Comparison of ENCODE assay signal across 23 cellular contexts in the genomic region with DNA sequence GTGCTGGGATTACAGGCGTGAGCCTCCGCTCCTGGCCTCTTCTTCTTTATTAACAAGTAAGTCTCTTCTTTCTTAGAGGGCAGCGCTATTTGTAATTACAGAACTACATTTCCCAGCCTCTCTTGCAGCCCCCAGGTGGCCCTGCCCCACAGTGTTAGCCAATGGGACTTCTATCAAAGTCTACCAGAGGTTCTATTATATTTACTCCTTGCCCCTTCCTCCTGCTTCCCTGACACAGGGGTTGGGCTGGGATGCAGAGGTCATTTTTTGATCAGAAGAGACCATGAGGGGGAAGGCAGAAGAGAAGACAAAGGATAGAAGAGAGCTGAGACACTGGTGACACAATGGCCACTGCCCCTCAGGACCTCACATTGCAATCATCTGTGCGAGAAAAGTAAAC.
A peak's percentile ranks its signal among the peaks of the same experiment; 100 is the strongest.
DNase-seq lines count a peak whose midpoint lies in the region; ATAC-seq, FAIRE-seq and TF ChIP-seq lines count a peak whose summit lies in the region.
"Had no signal": no experiment of that assay in that cellular context is flagged by ENCODE, and none has a peak within 500 bp of the region (broad histone marks: within the 10 kb centered on the region; RNA-seq: fewer than 3 reads in every experiment).

No MANE protein-coding gene starts in this region.

- H3K23me2 ChIP-seq in H1 (ENCODE audit: low read depth, low read length) = no peaks in the 10 kb centered on the region

- H3K4me3 ChIP-seq in HepG2 (replicated peaks in 1 of 3; ENCODE audit: insufficient read depth in 1 of 3, low read depth in 2 of 3, low read length in 3 of 3) (no peak overlapping the region), right lobe of liver (no peak overlapping the region), H1 (ENCODE audit: extremely low read depth in 1 of 4, insufficient read depth in 2 of 4, low read depth in 3 of 4, low read length in 4 of 4) (no peak overlapping the region), mesenchymal stem cell (ENCODE audit: insufficient read depth in 1 of 2, low read depth in 1 of 2, low read length in 2 of 2) (no peak overlapping the region), Peyer's patch (no peak overlapping the region)
- H3K4me3 ChIP-seq: A549; BLaER1 treated with 17β-estradiol and CSF1 and Interleukin-3, amounts not matched to agents 10 nM and 100 nM had no signal

- H3K79me2 ChIP-seq in HepG2 (ENCODE audit: insufficient read depth, low read length) (no peaks in the 10 kb centered on the region), H1 (ENCODE audit: control insufficient read depth in 1 of 2, insufficient read depth in 2 of 2, low read length in 2 of 2) (no peaks in the 10 kb centered on the region)

- H3K9ac ChIP-seq in HepG2 (ENCODE audit: insufficient read depth, low read depth, low read length) (no peak overlapping the region), H1 (replicated peaks in 1 of 4; ENCODE audit: extremely low read depth in 1 of 4, low read depth in 3 of 4, low read length in 3 of 4) (no peak overlapping the region), mesenchymal stem cell (ENCODE audit: low read length) (no peak overlapping the region)
- H3K9ac ChIP-seq: BLaER1 treated with 17β-estradiol and CSF1 and Interleukin-3, amounts not matched to agents 10 nM and 100 nM had no signal

- no peak overlapping the region for H3K18ac ChIP-seq in H1 (ENCODE audit: extremely low read depth, low read length)
- H3K18ac ChIP-seq in mesenchymal stem cell (ENCODE audit: low read depth in 1 of 2, low read length in 2 of 2) = no peak overlapping the region

- POLR2A ChIA-PET in HepG2 (lab: Yijun Ruan, JAX) = no interaction called here
- POLR2A ChIA-PET in H1 (lab: Charles Lee; ENCODE audit: partially characterized antibody) = no interaction called here

- FAIRE-seq in HepG2 (lab: Jason Lieb, UNC) (no peak), H1 (lab: Jason Lieb, UNC) (no peak)
- FAIRE-seq: A549, G401.6, GM12892 had no signal

- H3K9me3 Mint-ChIP-seq in osteocyte (ENCODE audit: unreplicated experiment) (peaks cover 7% of the 10 kb centered on the region), progenitor cell of endocrine pancreas (ENCODE audit: low read depth) (peaks cover 4% of the 10 kb centered on the region), CD14-positive monocyte (peaks cover 0 to 8% (median 2%) of the 10 kb centered on the region in 7 donors)
- H3K9me3 Mint-ChIP-seq: H9 had no signal

- no peak overlapping the region for H4K8ac ChIP-seq in H1 (ENCODE audit: extremely low read depth, insufficient read depth, low read length)
- H4K8ac ChIP-seq in mesenchymal stem cell (ENCODE audit: low read length) = no peak overlapping the region

- H4K5ac ChIP-seq in H1 (ENCODE audit: insufficient read length, low read depth, low read length) = no peak overlapping the region

- H3K4me3 Mint-ChIP-seq in osteocyte (ENCODE audit: unreplicated experiment) (no peak overlapping the region), progenitor cell of endocrine pancreas (ENCODE audit: low read depth) (no peak overlapping the region), CD14-positive monocyte (no peak overlapping the region)
- H3K4me3 Mint-ChIP-seq: CD4-positive, alpha-beta memory T cell; H9 had no signal

- H2BK20ac ChIP-seq in H1 (ENCODE audit: low read length) = no peak overlapping the region

- H3K27me3 ChIP-seq in HepG2 (ENCODE audit: control insufficient read depth in 1 of 2, insufficient read depth in 2 of 2, low read length in 2 of 2) (no peaks in the 10 kb centered on the region), right lobe of liver (no peaks in the 10 kb centered on the region), H1 (replicated peaks in 1 of 4; ENCODE audit: control insufficient read depth in 3 of 4, extremely low read depth in 1 of 4, insufficient read depth in 3 of 4, low read length in 3 of 4) (no peaks in the 10 kb centered on the region), mesenchymal stem cell (ENCODE audit: control insufficient read depth in 1 of 2, insufficient read depth in 1 of 2, low read length in 2 of 2) (no peaks in the 10 kb centered on the region), Peyer's patch (no peaks in the 10 kb centered on the region)
- H3K27me3 ChIP-seq: BE2C; BLaER1 treated with 17β-estradiol and CSF1 and Interleukin-3, amounts not matched to agents 10 nM and 100 nM had no signal

- H3K4ac ChIP-seq in H1 (replicated peaks; ENCODE audit: insufficient read length, low read depth, low read length) (no peak overlapping the region), mesenchymal stem cell (ENCODE audit: low read depth in 1 of 2, low read length in 2 of 2) (no peak overlapping the region)

- H3K14ac ChIP-seq in H1 (ENCODE audit: insufficient read length) (no peak overlapping the region), mesenchymal stem cell (ENCODE audit: low read length in 2 of 2) (no peak overlapping the region)

- H4K91ac ChIP-seq in H1 (replicated peaks; ENCODE audit: insufficient read length, low read length) (no peak overlapping the region), mesenchymal stem cell (ENCODE audit: low read length) (no peak overlapping the region)

- H3K36me3 ChIP-seq in HepG2 (replicated peaks in 1 of 2; ENCODE audit: control insufficient read depth in 1 of 2, insufficient read depth in 2 of 2, low read length in 2 of 2) = no peaks in the 10 kb centered on the region
- H3K36me3 ChIP-seq in right lobe of liver = no peaks in the 10 kb centered on the region
- no peaks in the 10 kb centered on the region for H3K36me3 ChIP-seq in H1 (ENCODE audit: control insufficient read depth in 2 of 4, insufficient read depth in 4 of 4, low read length in 3 of 4)
- no peaks in the 10 kb centered on the region for H3K36me3 ChIP-seq in mesenchymal stem cell (ENCODE audit: control insufficient read depth in 1 of 2, insufficient read depth in 2 of 2, low read depth in 1 of 2, low read length in 2 of 2)
- no peaks in the 10 kb centered on the region for H3K36me3 ChIP-seq in Peyer's patch
- H3K36me3 ChIP-seq: BE2C; BLaER1 treated with 17β-estradiol and CSF1 and Interleukin-3, amounts not matched to agents 10 nM and 100 nM had no signal

- H2AFZ ChIP-seq in HepG2 (ENCODE audit: low read length) (no peak overlapping the region), H1 (ENCODE audit: low read length) (peak overlapping the region; percentile 7; the same call in 1 of the 2 replicates), mesenchymal stem cell (ENCODE audit: low read depth, low read length) (peak overlapping the region; percentile 14)

- ATAC-seq in HepG2 (no peak), right lobe of liver (no peak)
- ATAC-seq: A549, HCT116 had no signal

- H3K9me3 ChIP-seq in HepG2 (ENCODE audit: low read length) (no peaks in the 10 kb centered on the region), right lobe of liver (no peaks in the 10 kb centered on the region), H1 (ENCODE audit: insufficient read depth in 2 of 2, low read depth in 1 of 2, low read length in 1 of 2) (no peaks in the 10 kb centered on the region), mesenchymal stem cell (ENCODE audit: control insufficient read depth, low read length) (peaks cover 5% of the 10 kb centered on the region), Peyer's patch (no peaks in the 10 kb centered on the region)
- H3K9me3 ChIP-seq: A549, BE2C had no signal

- H2AK5ac ChIP-seq in H1 (ENCODE audit: low read depth, low read length) (no peak overlapping the region), mesenchymal stem cell (ENCODE audit: low read length, severe bottlenecking) (no peak overlapping the region)

- no peak overlapping the region for H3K27ac ChIP-seq in HepG2 (ENCODE audit: extremely low read length, insufficient read depth, low read length)
- no peak overlapping the region for H3K27ac ChIP-seq in right lobe of liver
- H3K27ac ChIP-seq in H1 (ENCODE audit: low read depth, low read length) = no peak overlapping the region
- no peak overlapping the region for H3K27ac ChIP-seq in mesenchymal stem cell (ENCODE audit: low read length, poor library complexity, severe bottlenecking)
- no peak overlapping the region for H3K27ac ChIP-seq in Peyer's patch
- H3K27ac ChIP-seq: A549; BLaER1 treated with 17β-estradiol and CSF1 and Interleukin-3, amounts not matched to agents 10 nM and 100 nM had no signal

- TF ChIP-seq CTCF in HepG2 (CRISPR knock-in tag; IDR thresholded peaks at IDR 0.05) (no peak), right lobe of liver (IDR thresholded peaks at IDR 0.05) (no peak), H1 (IDR thresholded peaks at IDR 0.05; ENCODE audit: control extremely low read depth in 1 of 3, insufficient read depth in 1 of 3, low read depth in 1 of 3, low read length in 3 of 3) (no peak), osteocyte (IDR thresholded peaks at IDR 0.05) (no peak), progenitor cell of endocrine pancreas (IDR thresholded peaks at IDR 0.05; ENCODE audit: unreplicated experiment) (no peak), CD14-positive monocyte (IDR thresholded peaks at IDR 0.05) (no peak), Peyer's patch (IDR thresholded peaks at IDR 0.05) (no peak)

- WGBS in HepG2 (ENCODE audit: low lambda C conversion rate) = 70% methylated on average over 4 of the region's 4 CpGs
- 69% methylated on average over 2 of the region's 4 CpGs for WGBS in right lobe of liver (ENCODE audit: insufficient coverage, low coverage, low lambda C conversion rate, missing lambda C conversion rate)
- 86% methylated on average over 4 of the region's 4 CpGs; no CpG with 5 or more reads in 1 of the 2 experiments for WGBS in H1 (ENCODE audit: extremely low coverage in 1 of 2, insufficient coverage in 1 of 2, insufficient read length in 1 of 2, insufficient replicate concordance in 2 of 2, low coverage in 1 of 2, low lambda C conversion rate in 2 of 2, missing lambda C conversion rate in 1 of 2), 2 experiments
- WGBS in mesenchymal stem cell = 97% methylated on average over 4 of the region's 4 CpGs

- H2BK15ac ChIP-seq in H1 (ENCODE audit: low read length) (no peak overlapping the region), mesenchymal stem cell (ENCODE audit: low read depth, poor library complexity, severe bottlenecking) (no peak overlapping the region)

- H2BK12ac ChIP-seq in H1 (ENCODE audit: low read depth, low read length) (no peak overlapping the region), mesenchymal stem cell (ENCODE audit: low read length in 2 of 2) (no peak overlapping the region)

- TF ChIP-seq POLR2A in HepG2 (IDR thresholded peaks at IDR 0.05; ENCODE audit: insufficient read depth in 1 of 2, low read depth in 2 of 2, low read length in 2 of 2) (no peak), right lobe of liver (IDR thresholded peaks at IDR 0.05) (no peak), H1 (IDR thresholded peaks at IDR 0.05; ENCODE audit: control extremely low read depth in 1 of 2, low read depth in 2 of 2, low read length in 2 of 2) (no peak), Peyer's patch (IDR thresholded peaks at IDR 0.05) (no peak)

- TF ChIP-seq RAD21 in HepG2 (CRISPR knock-in tag; IDR thresholded peaks at IDR 0.05) (no peak), H1 (IDR thresholded peaks at IDR 0.05 in 1 of 2, conservative IDR thresholded peaks at IDR 0.05 in 1 of 2; ENCODE audit: low read depth in 2 of 2, low read length in 2 of 2) (no peak)

- no peak for DNase-seq in HepG2 (ENCODE audit: low spot score)
- DNase-seq in right lobe of liver = no peak
- DNase-seq in H1 (ENCODE audit: low read depth in 1 of 2, low spot score in 2 of 2) = no peak
- no peak for DNase-seq in mesenchymal stem cell
- DNase-seq in osteocyte (ENCODE audit: extremely low spot score, unreplicated experiment) = peak; percentile 56
- no peak for DNase-seq in progenitor cell of endocrine pancreas (ENCODE audit: low spot score, unreplicated experiment)
- no peak for DNase-seq in CD14-positive monocyte (ENCODE audit: low spot score)
- DNase-seq in Peyer's patch = no peak
- DNase-seq: 8988T; ACHN; AML-193; BE2C; Calu3; CD4-positive, alpha-beta memory T cell; COR-L47; DMS53; DMS79 treated with DMSO at 0.1 percent for 48 hours; H9 had no signal

- H3K79me1 ChIP-seq in H1 (ENCODE audit: low read depth, low read length) (no peaks in the 10 kb centered on the region), mesenchymal stem cell (replicated peaks; ENCODE audit: low read length, poor library complexity, severe bottlenecking) (no peaks in the 10 kb centered on the region)

- H3K4me1 Mint-ChIP-seq in osteocyte (ENCODE audit: unreplicated experiment) (peaks cover 27% of the 10 kb centered on the region), progenitor cell of endocrine pancreas (ENCODE audit: low read depth) (no peaks in the 10 kb centered on the region), CD14-positive monocyte (no peaks in the 10 kb centered on the region)
- H3K4me1 Mint-ChIP-seq: CD4-positive, alpha-beta memory T cell had no signal

- H3K36me3 Mint-ChIP-seq in osteocyte (ENCODE audit: unreplicated experiment) (no peaks in the 10 kb centered on the region), progenitor cell of endocrine pancreas (ENCODE audit: insufficient read depth) (no peaks in the 10 kb centered on the region), CD14-positive monocyte (no peaks in the 10 kb centered on the region)
- H3K36me3 Mint-ChIP-seq: CD4-positive, alpha-beta memory T cell had no signal

- H4K20me1 ChIP-seq in HepG2 (ENCODE audit: insufficient read depth, low read length) = no peaks in the 10 kb centered on the region
- H4K20me1 ChIP-seq in H1 (replicated peaks in 1 of 2; ENCODE audit: control insufficient read depth in 1 of 2, insufficient read depth in 2 of 2, low read length in 2 of 2) = no peaks in the 10 kb centered on the region
- H4K20me1 ChIP-seq: BLaER1 treated with 17β-estradiol and CSF1 and Interleukin-3, amounts not matched to agents 10 nM and 100 nM had no signal

- no TSS peak for BruUV-seq in HepG2 (replicated peaks; lab: Mats Ljungman, UMichigan)

- H2BK5ac ChIP-seq in H1 (ENCODE audit: low read depth, low read length) (no peak overlapping the region), mesenchymal stem cell (ENCODE audit: low read depth, low read length, poor library complexity, severe bottlenecking) (no peak overlapping the region)

- TF ChIP-seq EP300 in HepG2 (IDR thresholded peaks at IDR 0.05; ENCODE audit: low read depth in 2 of 2, low read length in 2 of 2) = no peak
- TF ChIP-seq EP300 in HepG2 (CRISPR knock-in tag; IDR thresholded peaks at IDR 0.05; ENCODE audit: borderline replicate concordance) = no peak
- TF ChIP-seq EP300 in H1 (IDR thresholded peaks at IDR 0.05; ENCODE audit: borderline replicate concordance in 1 of 2, low read depth in 2 of 2, low read length in 2 of 2) = no peak

- H3K27ac Mint-ChIP-seq in osteocyte (ENCODE audit: unreplicated experiment) (no peak overlapping the region), progenitor cell of endocrine pancreas (no peak overlapping the region), CD14-positive monocyte (no peak overlapping the region)
- H3K27ac Mint-ChIP-seq: CD4-positive, alpha-beta memory T cell; H9 had no signal

- in situ Hi-C loops in HepG2 (cut with HindIII; ENCODE audit: extremely low pct_ligation_motif_present, low pct_unique_long_range_greater_than_20kb) = no loop called here

- no peaks in the 10 kb centered on the region for H3K4me1 ChIP-seq in HepG2 (ENCODE audit: insufficient read depth, low read length)
- H3K4me1 ChIP-seq in right lobe of liver = peaks cover 0 to 17% (median 6%) of the 10 kb centered on the region in 4 donors
- no peaks in the 10 kb centered on the region for H3K4me1 ChIP-seq in H1 (replicated peaks in 1 of 4; ENCODE audit: control insufficient read depth in 3 of 4, insufficient read depth in 4 of 4, low read length in 3 of 4)
- H3K4me1 ChIP-seq in mesenchymal stem cell (ENCODE audit: control insufficient read depth, insufficient read depth, low read depth, low read length) = no peaks in the 10 kb centered on the region
- no peaks in the 10 kb centered on the region for H3K4me1 ChIP-seq in Peyer's patch
- H3K4me1 ChIP-seq: A549; BE2C; BLaER1 treated with 17β-estradiol and CSF1 and Interleukin-3, amounts not matched to agents 10 nM and 100 nM had no signal

- H3K23ac ChIP-seq in H1 (ENCODE audit: insufficient read length) = no peak overlapping the region
- no peak overlapping the region for H3K23ac ChIP-seq in mesenchymal stem cell (ENCODE audit: low read length in 2 of 2)

- H3K56ac ChIP-seq in H1 (replicated peaks; ENCODE audit: insufficient read length, low read depth, low read length) = no peak overlapping the region

- CTCF ChIA-PET in HepG2 (lab: Yijun Ruan, JAX; ENCODE audit: low intra/inter-chr PET ratio, low total read pairs) = no interaction called here
- CTCF ChIA-PET in H1 (lab: Charles Lee; ENCODE audit: partially characterized antibody) = interaction anchor here (2.5 to 2.6 kb wide), 2 partner anchors 110 to 400 kb away, joined by 6 to 11 read pairs; no protein-coding TSS in a partner anchor

- H3K27me3 Mint-ChIP-seq in osteocyte (ENCODE audit: unreplicated experiment) (no peaks in the 10 kb centered on the region), progenitor cell of endocrine pancreas (peaks cover 5% of the 10 kb centered on the region), CD14-positive monocyte (ENCODE audit: low read depth in 3 of 3) (peaks cover 3 to 7% (median 3%) of the 10 kb centered on the region in 3 donors)

- intact Hi-C loops in HepG2 (cut with micrococcal nuclease; ENCODE audit: unreplicated experiment) (no loop called here), right lobe of liver (cut with DNase I) (no loop called here), CD14-positive monocyte (cut with micrococcal nuclease) (no loop called here)

- H2BK120ac ChIP-seq in H1 (replicated peaks; ENCODE audit: low read depth, low read length) = no peak overlapping the region
- no peak overlapping the region for H2BK120ac ChIP-seq in mesenchymal stem cell (ENCODE audit: low read depth, low read length)

- H3K4me2 ChIP-seq in HepG2 (ENCODE audit: low read depth, low read length) (no peak overlapping the region), H1 (ENCODE audit: insufficient read depth in 1 of 2, low read depth in 2 of 2, low read length in 2 of 2) (no peak overlapping the region), mesenchymal stem cell (ENCODE audit: low read length, poor library complexity, severe bottlenecking) (no peak overlapping the region)
- H3K4me2 ChIP-seq: A549; BLaER1 treated with 17β-estradiol and CSF1 and Interleukin-3, amounts not matched to agents 10 nM and 100 nM had no signal
